Comparison of ENCODE assay signal across 17 cellular contexts in genomic region chr15:96789999-96790398, GRCh38.
"Had no signal": no experiment of that assay in that cellular context is flagged by ENCODE, and none has a peak within 500 bp of the region (broad histone marks: within the 10 kb centered on the region; RNA-seq: fewer than 3 reads in every experiment).

No MANE protein-coding gene starts in this region.

- H3K4me3 ChIP-seq: adrenal gland, gastroesophageal sphincter, left lung, thoracic aorta, upper lobe of right lung had no signal

- H3K36me3 Mint-ChIP-seq: activated CD8-positive, alpha-beta memory T cell treated with anti-CD3 and anti-CD28 coated beads, Interleukin-2, amount 10 ng/mL, durations not matched to agents 7 days and 5 days; activated naive CD4-positive, alpha-beta T cell treated with anti-CD3 and anti-CD28 coated beads, Interleukin-2, amount 50 U/mL, for 24 hours; memory B cell; natural killer cell; stimulated activated effector memory CD8-positive, alpha-beta T cell treated with anti-CD3 and anti-CD28 coated beads, Interleukin-12 subunit alpha, Interleukin-12 subunit beta, amount 100 ng/mL, for 72 hours had no signal

- H3K9me3 Mint-ChIP-seq: activated naive CD4-positive, alpha-beta T cell treated with anti-CD3 and anti-CD28 coated beads, Interleukin-2, amount 50 U/mL, for 24 hours had no signal

- H3K4me1 Mint-ChIP-seq: activated CD8-positive, alpha-beta memory T cell treated with anti-CD3 and anti-CD28 coated beads, Interleukin-2, amount 10 ng/mL, durations not matched to agents 7 days and 5 days; activated naive CD4-positive, alpha-beta T cell treated with anti-CD3 and anti-CD28 coated beads, Interleukin-2, amount 50 U/mL, for 24 hours; memory B cell; natural killer cell; stimulated activated effector memory CD8-positive, alpha-beta T cell treated with anti-CD3 and anti-CD28 coated beads, Interleukin-12 subunit alpha, Interleukin-12 subunit beta, amount 100 ng/mL, for 72 hours had no signal

- DNase-seq: activated CD4-positive, alpha-beta T cell treated with anti-CD3 and anti-CD28 coated beads, Interleukin-2, amount 50 U/mL, for 48 hours; activated CD8-positive, alpha-beta memory T cell treated with anti-CD3 and anti-CD28 coated beads, Interleukin-2, amount 10 ng/mL, durations not matched to agents 7 days and 5 days; activated effector memory CD4-positive, alpha-beta T cell treated with anti-CD3 and anti-CD28 coated beads, Interleukin-2, amount 50 U/mL, for 16 hours; activated T-cell treated with anti-CD3 and anti-CD28 coated beads, Interleukin-2, amount 50 U/mL, for 1 hour; adrenal gland; left lung; natural killer cell; T-helper 9 cell; upper lobe of right lung; WERI-Rb-1 had no signal

- H3K4me3 Mint-ChIP-seq: activated CD8-positive, alpha-beta memory T cell treated with anti-CD3 and anti-CD28 coated beads, Interleukin-2, amount 10 ng/mL, durations not matched to agents 7 days and 5 days; activated naive CD4-positive, alpha-beta T cell treated with anti-CD3 and anti-CD28 coated beads, Interleukin-2, amount 50 U/mL, for 24 hours; memory B cell; natural killer cell; stimulated activated effector memory CD8-positive, alpha-beta T cell treated with anti-CD3 and anti-CD28 coated beads, Interleukin-12 subunit alpha, Interleukin-12 subunit beta, amount 100 ng/mL, for 72 hours had no signal

- H3K9me3 ChIP-seq: adrenal gland, gastroesophageal sphincter, left lung, neutrophil, thoracic aorta, upper lobe of right lung had no signal

- H3K27ac Mint-ChIP-seq: activated CD8-positive, alpha-beta memory T cell treated with anti-CD3 and anti-CD28 coated beads, Interleukin-2, amount 10 ng/mL, durations not matched to agents 7 days and 5 days; activated naive CD4-positive, alpha-beta T cell treated with anti-CD3 and anti-CD28 coated beads, Interleukin-2, amount 50 U/mL, for 24 hours; memory B cell; natural killer cell; stimulated activated effector memory CD8-positive, alpha-beta T cell treated with anti-CD3 and anti-CD28 coated beads, Interleukin-12 subunit alpha, Interleukin-12 subunit beta, amount 100 ng/mL, for 72 hours had no signal

- H3K4me1 ChIP-seq: adrenal gland, gastroesophageal sphincter, left lung, parathyroid adenoma, upper lobe of right lung had no signal

- H3K36me3 ChIP-seq: adrenal gland, gastroesophageal sphincter, left lung, neutrophil, thoracic aorta, upper lobe of right lung, WERI-Rb-1 had no signal

- H3K27me3 Mint-ChIP-seq: activated CD8-positive, alpha-beta memory T cell treated with anti-CD3 and anti-CD28 coated beads, Interleukin-2, amount 10 ng/mL, durations not matched to agents 7 days and 5 days; memory B cell had no signal

- H3K27me3 ChIP-seq: adrenal gland, gastroesophageal sphincter, left lung, neutrophil, upper lobe of right lung had no signal
